Comparison of ENCODE assay signal across 27 cellular contexts in genomic region chr11:68925613-68926012, GRCh38. TPM values are rescaled to one million over a fixed set of nuclear protein-coding genes. Genes with fewer than 3 reads are reported as not detected.
"Had no signal": no experiment of that assay in that cellular context is flagged by ENCODE, and none has a peak within 500 bp of the region (broad histone marks: within the 10 kb centered on the region; RNA-seq: fewer than 3 reads in every experiment).

No MANE protein-coding gene starts in this region.

- H3K27ac ChIP-seq: body of pancreas, cardiac muscle cell, neutrophil, ovary, prostate gland, skin epidermis had no signal

- H3K36me3 ChIP-seq: ovary had no signal

- H3K9me3 ChIP-seq: neutrophil, prostate gland had no signal

- H3K4me1 ChIP-seq: body of pancreas had no signal

- DNase-seq: activated CD4-positive, alpha-beta memory T cell treated with anti-CD3 and anti-CD28 coated beads, Interleukin-2, amount 10 ng/mL, durations not matched to agents 7 days and 5 days; activated CD4-positive, alpha-beta T cell treated with anti-CD3 and anti-CD28 coated beads, Interleukin-2, amount 10 ng/mL, durations not matched to agents 24 days and 14 days; activated effector memory CD4-positive, alpha-beta T cell treated with Interleukin-2 at 50 U/mL for 16 hours; activated naive CD4-positive, alpha-beta T cell treated with anti-CD3 and anti-CD28 coated beads, Interleukin-2, amount 10 ng/mL, durations not matched to agents 7 days and 5 days; activated naive CD8-positive, alpha-beta T cell treated with anti-CD3 and anti-CD28 coated beads, Interleukin-2, amount 50 U/mL, for 24 hours; activated T-cell treated with anti-CD3 and anti-CD28 coated beads, Interleukin-2, amount 50 U/mL, for 72 hours; anterior cingulate cortex; body of pancreas; foreskin melanocyte; glutamatergic neuron; hippocampal formation; ovary; right cardiac atrium; stimulated activated CD4-positive, alpha-beta T cell treated with anti-CD3 and anti-CD28 coated beads, Interleukin-1b, Interleukin-23, amount 100 ng/mL, for 48 hours; T-helper 17 cell; tibial artery had no signal

- H3K4me3 ChIP-seq: body of pancreas, cardiac muscle cell, ovary, prostate gland, skin epidermis, tibial artery had no signal

- ATAC-seq: activated naive CD8-positive, alpha-beta T cell treated with anti-CD3 and anti-CD28 coated beads, Interleukin-2, amount 50 U/mL, for 24 hours; activated T-cell treated with anti-CD3 and anti-CD28 coated beads, Interleukin-2, amount 50 U/mL, for 72 hours; body of pancreas; right cardiac atrium; T-helper 17 cell had no signal

- H3K27me3 ChIP-seq: body of pancreas, cardiac muscle cell, neutrophil, ovary, tibial artery had no signal

- FAIRE-seq: endometrium had no signal

RNA-seq across cellular contexts. Expression of gene MRGPRD, which starts 55.2 kb away (rescaled TPM):
- total RNA-seq: activated CD4-positive, alpha-beta memory T cell treated with anti-CD3 and anti-CD28 coated beads, Interleukin-2, amount 10 ng/mL, durations not matched to agents 7 days and 5 days; activated CD4-positive, alpha-beta T cell treated with anti-CD3 and anti-CD28 coated beads, Interleukin-2, amount 10 ng/mL, durations not matched to agents 24 days and 14 days; activated T-cell treated with anti-CD3 and anti-CD28 coated beads, Interleukin-2, amount 50 U/mL, for 72 hours; body of pancreas; cardiac muscle cell; chondrocyte; liver; mononuclear cell; myocyte; ovary; prostate gland; right cardiac atrium; T-helper 17 cell; urinary bladder had no signal
- polyA plus RNA-seq: cardiac muscle cell, esophagus, liver, ovary, right cardiac atrium had no signal
